In the genomic region with DNA sequence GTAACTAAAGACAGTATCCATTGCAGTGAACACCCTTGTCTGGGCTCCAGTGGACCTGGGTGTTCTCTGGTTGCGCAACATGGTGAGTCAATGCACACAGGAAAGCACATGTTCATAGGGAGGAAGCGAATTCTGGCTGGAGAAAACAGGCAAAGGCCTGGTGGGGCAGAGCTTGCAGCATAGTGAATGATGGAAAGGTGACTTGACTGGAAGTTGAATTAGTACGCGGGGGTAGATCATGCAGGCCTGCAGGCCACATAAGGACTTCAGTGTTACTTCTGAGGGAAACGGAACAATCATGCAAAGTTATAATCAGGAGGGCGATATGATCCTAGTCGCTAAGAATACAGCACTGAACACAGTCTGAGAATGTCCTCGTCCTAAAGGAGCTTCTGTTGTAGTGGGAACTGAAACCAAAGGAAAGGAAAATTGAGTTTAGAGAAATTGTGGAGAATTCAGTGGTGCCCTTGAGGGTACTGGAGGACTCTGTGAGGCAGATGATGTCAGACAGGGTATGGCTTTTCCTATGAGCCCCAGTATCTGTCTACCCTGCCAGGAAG, we compare ENCODE assay signal across 10 cellular contexts.
A peak's percentile ranks its signal among the peaks of the same experiment; 100 is the strongest.
DNase-seq lines count a peak whose midpoint lies in the region; ATAC-seq and TF ChIP-seq lines count a peak whose summit lies in the region.
"Had no signal": no experiment of that assay in that cellular context is flagged by ENCODE, and none has a peak within 500 bp of the region (broad histone marks: within the 10 kb centered on the region; RNA-seq: fewer than 3 reads in every experiment).

No MANE protein-coding gene starts in this region.

- peak; percentile 90 for DNase-seq in HCEC 1CT
- peak; percentile 94 for DNase-seq in SKM-1 treated with dmso at 0.1 percent for 144 hours (lab: John Stamatoyannopoulos, UW; ENCODE audit: unreplicated experiment)
- peak; percentile 77 for DNase-seq in Right ventricle myocardium superior
- no peak for DNase-seq in activated T-cell treated with anti-CD3 and anti-CD28 coated beads, Interleukin-2, amount 50 U/mL, for 48 hours
- no peak for DNase-seq in endodermal cell
- DNase-seq in NCI-H748 treated with DMSO at 0.1 percent for 48 hours (lab: John Stamatoyannopoulos, UW), result no peak

- H3K4me3 ChIP-seq in skeletal muscle tissue (ENCODE audit: low read length in 3 of 3) (no peak overlapping the region), endodermal cell (ENCODE audit: low read length) (no peak overlapping the region)
- H3K4me3 ChIP-seq: SJSA1 had no signal

- H3K27ac Mint-ChIP-seq in endodermal cell, result no peak overlapping the region
- H3K27ac Mint-ChIP-seq: activated naive CD4-positive, alpha-beta T cell treated with anti-CD3 and anti-CD28 coated beads, Interleukin-2, amount 50 U/mL, for 72 hours had no signal

- H3K27me3 Mint-ChIP-seq in endodermal cell (ENCODE audit: insufficient read depth), result peaks cover 73% of the 10 kb centered on the region

- 95 to 97% methylated on average over 8 of the region's 8 CpGs for WGBS in endodermal cell (ENCODE audit: insufficient coverage in 1 of 2, insufficient read length in 1 of 2), 2 experiments

- no peaks in the 10 kb centered on the region for H3K27me3 ChIP-seq in skeletal muscle tissue (ENCODE audit: control insufficient read depth in 3 of 3, insufficient read depth in 3 of 3, low read length in 3 of 3)
- H3K27me3 ChIP-seq in endodermal cell (ENCODE audit: control insufficient read depth, insufficient read depth, low read length, poor library complexity, severe bottlenecking), result peaks cover 69% of the 10 kb centered on the region
- H3K27me3 ChIP-seq: SJSA1 had no signal

- intact Hi-C loops in Right ventricle myocardium superior (cut with DNase I), result no loop called here

- peak overlapping the region; percentile 33 for H3K27ac ChIP-seq in skeletal muscle tissue (ENCODE audit: low read depth, low read length)
- H3K27ac ChIP-seq in endodermal cell (ENCODE audit: low read depth, low read length), result no peak overlapping the region
- H3K27ac ChIP-seq: SJSA1 had no signal

- H3K4me3 Mint-ChIP-seq in endodermal cell, result no peak overlapping the region

- H3K4me1 ChIP-seq in skeletal muscle tissue (ENCODE audit: control insufficient read depth in 3 of 3, insufficient read depth in 3 of 3, low read length in 3 of 3) (peaks cover 0 to 3% (median 3%) of the 10 kb centered on the region in 3 donors), endodermal cell (ENCODE audit: control insufficient read depth, insufficient read depth, low read length) (peaks cover 7% of the 10 kb centered on the region)
- H3K4me1 ChIP-seq: SJSA1 had no signal

- peaks cover 10% of the 10 kb centered on the region for H3K9me3 Mint-ChIP-seq in endodermal cell

- H3K9me3 ChIP-seq in skeletal muscle tissue (ENCODE audit: control insufficient read depth in 3 of 3, low read length in 3 of 3) (no peaks in the 10 kb centered on the region), endodermal cell (ENCODE audit: control insufficient read depth, low read length) (peaks cover 5% of the 10 kb centered on the region)
- H3K9me3 ChIP-seq: SJSA1 had no signal

- H3K36me3 ChIP-seq in skeletal muscle tissue (ENCODE audit: control insufficient read depth in 3 of 3, insufficient read depth in 3 of 3, low read length in 3 of 3), result no peaks in the 10 kb centered on the region
- no peaks in the 10 kb centered on the region for H3K36me3 ChIP-seq in endodermal cell (ENCODE audit: control insufficient read depth, insufficient read depth, low read length)
- H3K36me3 ChIP-seq: SJSA1 had no signal

- H3K9ac ChIP-seq in skeletal muscle tissue (ENCODE audit: low read depth in 1 of 3, low read length in 3 of 3) (no peak overlapping the region), endodermal cell (ENCODE audit: extremely low read depth, low read length, poor library complexity, severe bottlenecking) (no peak overlapping the region)

- ATAC-seq in Right ventricle myocardium superior (ENCODE audit: poor library complexity) (peak; percentile 96), GM19455 (IDR thresholded peaks at IDR 0.05; ENCODE audit: unreplicated experiment) (no peak)
- ATAC-seq: activated naive CD4-positive, alpha-beta T cell treated with anti-CD3 and anti-CD28 coated beads, Interleukin-2, amount 50 U/mL, for 72 hours had no signal

- no peak for TF ChIP-seq CTCF in endodermal cell (conservative IDR thresholded peaks at IDR 0.05)

- H3K4me1 Mint-ChIP-seq in endodermal cell, result peaks cover 33% of the 10 kb centered on the region

- H3K36me3 Mint-ChIP-seq in endodermal cell (ENCODE audit: low read depth), result no peaks in the 10 kb centered on the region

Comparison
In these comparisons a context has a peak if more than half of its experiments do, and no peak if none do; other contexts are left out.
1. DNase-seq: peak in HCEC 1CT (single experiment), SKM-1 treated with dmso at 0.1 percent for 144 hours (single experiment) and Right ventricle myocardium superior (single experiment); none in activated T-cell treated with anti-CD3 and anti-CD28 coated beads, Interleukin-2, amount 50 U/mL, for 48 hours (0 of 2), endodermal cell (single experiment) and NCI-H748 treated with DMSO at 0.1 percent for 48 hours (single experiment).